Comparison of ENCODE assay signal across 1 cellular context in the genomic region with DNA sequence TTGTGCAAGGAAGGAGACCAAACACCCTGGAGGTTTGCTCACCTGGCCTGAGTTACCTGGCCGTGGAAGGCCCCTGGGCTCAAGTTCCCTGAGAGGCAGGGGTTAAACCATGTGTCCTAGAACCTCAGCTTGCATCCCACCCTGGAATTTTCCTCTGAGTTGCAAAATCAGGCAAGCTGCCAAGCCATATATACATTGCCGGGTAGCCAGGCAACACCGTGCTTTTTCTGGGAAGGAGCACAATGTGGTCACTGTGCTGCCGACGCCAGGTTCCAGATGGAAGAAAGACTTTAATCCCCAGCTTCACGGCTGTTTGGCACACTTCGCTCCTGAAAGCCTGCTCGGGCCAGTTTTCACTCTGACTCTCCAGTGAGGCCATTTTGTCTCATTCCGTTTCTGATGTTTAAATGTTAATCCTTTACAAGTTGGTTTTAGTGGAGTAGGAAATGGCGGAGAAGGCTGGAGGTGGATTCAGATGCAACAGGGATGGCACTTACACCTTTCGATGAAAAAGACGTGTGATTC.
TF ChIP-seq lines count a peak whose summit lies in the region.

No MANE protein-coding gene starts in this region.

TF ChIP-seq in HepG2, 621 proteins besides CTCF, POLR2A, EP300 and RAD21 (continued from another document):
- TF ChIP-seq, protein P1, sequence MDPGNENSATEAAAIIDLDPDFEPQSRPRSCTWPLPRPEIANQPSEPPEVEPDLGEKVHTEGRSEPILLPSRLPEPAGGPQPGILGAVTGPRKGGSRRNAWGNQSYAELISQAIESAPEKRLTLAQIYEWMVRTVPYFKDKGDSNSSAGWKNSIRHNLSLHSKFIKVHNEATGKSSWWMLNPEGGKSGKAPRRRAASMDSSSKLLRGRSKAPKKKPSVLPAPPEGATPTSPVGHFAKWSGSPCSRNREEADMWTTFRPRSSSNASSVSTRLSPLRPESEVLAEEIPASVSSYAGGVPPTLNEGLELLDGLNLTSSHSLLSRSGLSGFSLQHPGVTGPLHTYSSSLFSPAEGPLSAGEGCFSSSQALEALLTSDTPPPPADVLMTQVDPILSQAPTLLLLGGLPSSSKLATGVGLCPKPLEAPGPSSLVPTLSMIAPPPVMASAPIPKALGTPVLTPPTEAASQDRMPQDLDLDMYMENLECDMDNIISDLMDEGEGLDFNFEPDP (CRISPR knock-in tag; conservative IDR thresholded peaks at IDR 0.05) = no peak
- TF ChIP-seq, protein P2, sequence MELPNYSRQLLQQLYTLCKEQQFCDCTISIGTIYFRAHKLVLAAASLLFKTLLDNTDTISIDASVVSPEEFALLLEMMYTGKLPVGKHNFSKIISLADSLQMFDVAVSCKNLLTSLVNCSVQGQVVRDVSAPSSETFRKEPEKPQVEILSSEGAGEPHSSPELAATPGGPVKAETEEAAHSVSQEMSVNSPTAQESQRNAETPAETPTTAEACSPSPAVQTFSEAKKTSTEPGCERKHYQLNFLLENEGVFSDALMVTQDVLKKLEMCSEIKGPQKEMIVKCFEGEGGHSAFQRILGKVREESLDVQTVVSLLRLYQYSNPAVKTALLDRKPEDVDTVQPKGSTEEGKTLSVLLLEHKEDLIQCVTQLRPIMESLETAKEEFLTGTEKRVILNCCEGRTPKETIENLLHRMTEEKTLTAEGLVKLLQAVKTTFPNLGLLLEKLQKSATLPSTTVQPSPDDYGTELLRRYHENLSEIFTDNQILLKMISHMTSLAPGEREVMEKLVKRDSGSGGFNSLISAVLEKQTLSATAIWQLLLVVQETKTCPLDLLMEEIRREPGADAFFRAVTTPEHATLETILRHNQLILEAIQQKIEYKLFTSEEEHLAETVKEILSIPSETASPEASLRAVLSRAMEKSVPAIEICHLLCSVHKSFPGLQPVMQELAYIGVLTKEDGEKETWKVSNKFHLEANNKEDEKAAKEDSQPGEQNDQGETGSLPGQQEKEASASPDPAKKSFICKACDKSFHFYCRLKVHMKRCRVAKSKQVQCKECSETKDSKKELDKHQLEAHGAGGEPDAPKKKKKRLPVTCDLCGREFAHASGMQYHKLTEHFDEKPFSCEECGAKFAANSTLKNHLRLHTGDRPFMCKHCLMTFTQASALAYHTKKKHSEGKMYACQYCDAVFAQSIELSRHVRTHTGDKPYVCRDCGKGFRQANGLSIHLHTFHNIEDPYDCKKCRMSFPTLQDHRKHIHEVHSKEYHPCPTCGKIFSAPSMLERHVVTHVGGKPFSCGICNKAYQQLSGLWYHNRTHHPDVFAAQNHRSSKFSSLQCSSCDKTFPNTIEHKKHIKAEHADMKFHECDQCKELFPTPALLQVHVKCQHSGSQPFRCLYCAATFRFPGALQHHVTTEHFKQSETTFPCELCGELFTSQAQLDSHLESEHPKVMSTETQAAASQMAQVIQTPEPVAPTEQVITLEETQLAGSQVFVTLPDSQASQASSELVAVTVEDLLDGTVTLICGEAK (IDR thresholded peaks at IDR 0.05) = no peak
- TF ChIP-seq, protein P2 (CRISPR knock-in tag; IDR thresholded peaks at IDR 0.05) = peak; percentile 77; the same call in 1 of the 2 replicates
- TF ChIP-seq, protein P3, sequence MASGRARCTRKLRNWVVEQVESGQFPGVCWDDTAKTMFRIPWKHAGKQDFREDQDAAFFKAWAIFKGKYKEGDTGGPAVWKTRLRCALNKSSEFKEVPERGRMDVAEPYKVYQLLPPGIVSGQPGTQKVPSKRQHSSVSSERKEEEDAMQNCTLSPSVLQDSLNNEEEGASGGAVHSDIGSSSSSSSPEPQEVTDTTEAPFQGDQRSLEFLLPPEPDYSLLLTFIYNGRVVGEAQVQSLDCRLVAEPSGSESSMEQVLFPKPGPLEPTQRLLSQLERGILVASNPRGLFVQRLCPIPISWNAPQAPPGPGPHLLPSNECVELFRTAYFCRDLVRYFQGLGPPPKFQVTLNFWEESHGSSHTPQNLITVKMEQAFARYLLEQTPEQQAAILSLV (CRISPR knock-in tag; IDR thresholded peaks at IDR 0.05; ENCODE audit: borderline replicate concordance) = 0 out of 2 replicates have a peak, but pooled peaks have one; percentile 61
- TF ChIP-seq, protein P4, sequence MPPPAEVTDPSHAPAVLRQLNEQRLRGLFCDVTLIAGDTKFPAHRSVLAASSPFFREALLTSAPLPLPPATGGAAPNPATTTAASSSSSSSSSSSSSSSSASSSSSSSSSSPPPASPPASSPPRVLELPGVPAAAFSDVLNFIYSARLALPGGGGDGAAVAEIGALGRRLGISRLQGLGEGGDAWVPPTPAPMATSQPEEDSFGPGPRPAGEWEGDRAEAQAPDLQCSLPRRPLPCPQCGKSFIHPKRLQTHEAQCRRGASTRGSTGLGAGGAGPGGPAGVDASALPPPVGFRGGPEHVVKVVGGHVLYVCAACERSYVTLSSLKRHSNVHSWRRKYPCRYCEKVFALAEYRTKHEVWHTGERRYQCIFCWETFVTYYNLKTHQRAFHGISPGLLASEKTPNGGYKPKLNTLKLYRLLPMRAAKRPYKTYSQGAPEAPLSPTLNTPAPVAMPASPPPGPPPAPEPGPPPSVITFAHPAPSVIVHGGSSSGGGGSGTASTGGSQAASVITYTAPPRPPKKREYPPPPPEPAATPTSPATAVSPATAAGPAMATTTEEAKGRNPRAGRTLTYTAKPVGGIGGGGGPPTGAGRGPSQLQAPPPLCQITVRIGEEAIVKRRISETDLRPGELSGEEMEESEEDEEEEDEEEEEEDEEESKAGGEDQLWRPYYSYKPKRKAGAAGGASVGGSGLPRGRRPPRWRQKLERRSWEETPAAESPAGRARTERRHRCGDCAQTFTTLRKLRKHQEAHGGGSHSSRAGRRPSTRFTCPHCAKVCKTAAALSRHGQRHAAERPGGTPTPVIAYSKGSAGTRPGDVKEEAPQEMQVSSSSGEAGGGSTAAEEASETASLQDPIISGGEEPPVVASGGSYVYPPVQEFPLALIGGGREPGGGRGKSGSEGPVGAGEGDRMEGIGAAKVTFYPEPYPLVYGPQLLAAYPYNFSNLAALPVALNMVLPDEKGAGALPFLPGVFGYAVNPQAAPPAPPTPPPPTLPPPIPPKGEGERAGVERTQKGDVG (CRISPR knock-in tag; IDR thresholded peaks at IDR 0.05; ENCODE audit: borderline replicate concordance) = peak; percentile 95; the same call in 1 of the 2 replicates
- no peak for TF ChIP-seq ZMYM2 (CRISPR knock-in tag; IDR thresholded peaks at IDR 0.05)
- no peak; the same call in 1 of the 2 replicates for TF ChIP-seq PAX8 (CRISPR knock-in tag; IDR thresholded peaks at IDR 0.05; ENCODE audit: borderline replicate concordance)
- 0 out of 2 replicates have a peak, but pooled peaks have one; percentile 4 for TF ChIP-seq HHEX (CRISPR knock-in tag; IDR thresholded peaks at IDR 0.05)
- peak; percentile 94 for TF ChIP-seq ZNF350 (CRISPR knock-in tag; IDR thresholded peaks at IDR 0.05; ENCODE audit: borderline replicate concordance, low read depth)
- TF ChIP-seq, protein P5, sequence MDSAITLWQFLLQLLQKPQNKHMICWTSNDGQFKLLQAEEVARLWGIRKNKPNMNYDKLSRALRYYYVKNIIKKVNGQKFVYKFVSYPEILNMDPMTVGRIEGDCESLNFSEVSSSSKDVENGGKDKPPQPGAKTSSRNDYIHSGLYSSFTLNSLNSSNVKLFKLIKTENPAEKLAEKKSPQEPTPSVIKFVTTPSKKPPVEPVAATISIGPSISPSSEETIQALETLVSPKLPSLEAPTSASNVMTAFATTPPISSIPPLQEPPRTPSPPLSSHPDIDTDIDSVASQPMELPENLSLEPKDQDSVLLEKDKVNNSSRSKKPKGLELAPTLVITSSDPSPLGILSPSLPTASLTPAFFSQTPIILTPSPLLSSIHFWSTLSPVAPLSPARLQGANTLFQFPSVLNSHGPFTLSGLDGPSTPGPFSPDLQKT (CRISPR knock-in tag; IDR thresholded peaks at IDR 0.05; ENCODE audit: borderline replicate concordance) = no peak
